Comparison of ENCODE assay signal across 14 cellular contexts in the genomic region with DNA sequence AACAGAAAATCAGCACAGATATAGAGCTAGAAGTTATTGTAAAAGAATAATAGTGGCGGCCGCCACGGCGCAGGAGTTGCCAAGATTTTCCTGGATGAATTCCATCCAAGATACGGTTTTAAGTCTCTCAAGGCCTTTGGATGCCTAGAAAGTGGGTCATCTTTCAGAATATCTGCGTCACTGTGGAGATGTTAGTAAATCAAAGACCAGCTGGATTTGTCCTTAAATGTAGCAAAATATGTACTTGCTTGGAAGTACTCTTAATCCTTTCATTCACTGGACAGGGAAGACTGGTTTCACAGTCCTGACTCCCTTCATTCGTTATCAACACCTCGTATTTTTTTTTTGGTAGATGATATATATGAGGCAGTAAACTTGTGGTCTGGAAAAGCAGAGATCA.
DNase-seq lines count a peak whose midpoint lies in the region; ATAC-seq, FAIRE-seq and TF ChIP-seq lines count a peak whose summit lies in the region.
"Had no signal": no experiment of that assay in that cellular context is flagged by ENCODE, and none has a peak within 500 bp of the region (broad histone marks: within the 10 kb centered on the region; RNA-seq: fewer than 3 reads in every experiment).

No MANE protein-coding gene starts in this region.

- H3K79me2 ChIP-seq in HepG2 (ENCODE audit: insufficient read depth, low read length): no peaks in the 10 kb centered on the region

- POLR2A ChIA-PET in HepG2 (lab: Yijun Ruan, JAX): no interaction called here

- in situ Hi-C loops in HepG2 (cut with HindIII; ENCODE audit: extremely low pct_ligation_motif_present, low pct_unique_long_range_greater_than_20kb): no loop called here

- TF ChIP-seq EP300 in sigmoid colon (IDR thresholded peaks at IDR 0.05) (peak; percentile 69 to 95 (median 84)), HepG2 (IDR thresholded peaks at IDR 0.05; ENCODE audit: low read depth in 2 of 2, low read length in 2 of 2) (no peak), HepG2 (CRISPR knock-in tag; IDR thresholded peaks at IDR 0.05; ENCODE audit: borderline replicate concordance) (no peak)

- no TSS peak for BruUV-seq in HepG2 (replicated peaks; lab: Mats Ljungman, UMichigan)

- no peak overlapping the region for H3K27ac ChIP-seq in body of pancreas
- H3K27ac ChIP-seq in left ventricle myocardium inferior (replicated peaks): peak overlapping the region; percentile 81
- peak overlapping the region; percentile 45 to 85 (median 74) for H3K27ac ChIP-seq in sigmoid colon
- no peak overlapping the region for H3K27ac ChIP-seq in HepG2 (ENCODE audit: extremely low read length, insufficient read depth, low read length)
- H3K27ac ChIP-seq: neural progenitor cell, VCaP had no signal

- no peak overlapping the region for H3K4me2 ChIP-seq in HepG2 (ENCODE audit: low read depth, low read length)
- H3K4me2 ChIP-seq: neural progenitor cell had no signal

- DNase-seq in EH (ENCODE audit: low read depth) (peak; percentile 68), body of pancreas (peak in 2 of 4 donors; percentile 32 to 38), left ventricle myocardium inferior (peak; percentile 62), sigmoid colon (peak; percentile 88), HepG2 (ENCODE audit: low spot score) (no peak), LoVo (ENCODE audit: low spot score) (no peak)
- DNase-seq: activated T-cell treated with anti-CD3 and anti-CD28 coated beads, Interleukin-2, amount 50 U/mL, for 1 hour; CD4-positive, alpha-beta memory T cell; NCI-H2081 treated with DMSO at 0.1 percent for 48 hours had no signal

- H3K27me3 ChIP-seq in body of pancreas (no peaks in the 10 kb centered on the region), left ventricle myocardium inferior (ENCODE audit: low read depth) (no peaks in the 10 kb centered on the region), sigmoid colon (no peaks in the 10 kb centered on the region), HepG2 (ENCODE audit: control insufficient read depth in 1 of 2, insufficient read depth in 2 of 2, low read length in 2 of 2) (no peaks in the 10 kb centered on the region)
- H3K27me3 ChIP-seq: neural progenitor cell had no signal

- no peak overlapping the region for H2AFZ ChIP-seq in HepG2 (ENCODE audit: low read length)
- H2AFZ ChIP-seq: neural progenitor cell had no signal

- ATAC-seq in body of pancreas (peak; percentile 55), HepG2 (no peak), GM18517 (IDR thresholded peaks at IDR 0.05; ENCODE audit: unreplicated experiment) (no peak), GM21390 (IDR thresholded peaks at IDR 0.05; ENCODE audit: unreplicated experiment) (no peak)

- H3K4me1 ChIP-seq in body of pancreas (peaks cover 21% of the 10 kb centered on the region), left ventricle myocardium inferior (peaks cover 50% of the 10 kb centered on the region), sigmoid colon (peaks cover 0 to 55% (median 49%) of the 10 kb centered on the region in 4 donors), HepG2 (ENCODE audit: insufficient read depth, low read length) (no peaks in the 10 kb centered on the region)

- H3K4me3 ChIP-seq in body of pancreas: no peak overlapping the region
- H3K4me3 ChIP-seq in left ventricle myocardium inferior: no peak overlapping the region
- H3K4me3 ChIP-seq in sigmoid colon: no peak overlapping the region
- no peak overlapping the region for H3K4me3 ChIP-seq in HepG2 (replicated peaks in 1 of 3; ENCODE audit: insufficient read depth in 1 of 3, low read depth in 2 of 3, low read length in 3 of 3)
- H3K4me3 ChIP-seq: neural progenitor cell had no signal

- no peak for TF ChIP-seq RAD21 in HepG2 (CRISPR knock-in tag; IDR thresholded peaks at IDR 0.05)

- no peaks in the 10 kb centered on the region for H3K9me3 ChIP-seq in body of pancreas
- no peaks in the 10 kb centered on the region for H3K9me3 ChIP-seq in left ventricle myocardium inferior (replicated peaks)
- H3K9me3 ChIP-seq in sigmoid colon: no peaks in the 10 kb centered on the region
- no peaks in the 10 kb centered on the region for H3K9me3 ChIP-seq in HepG2 (ENCODE audit: low read length)

- WGBS in body of pancreas, 2 donors: 16 to 25% methylated on average over 8 of the region's 8 CpGs
- WGBS in sigmoid colon, 2 donors: 69 to 75% methylated on average over 8 of the region's 8 CpGs
- 89% methylated on average over 8 of the region's 8 CpGs for WGBS in HepG2 (ENCODE audit: low lambda C conversion rate)

- CTCF ChIA-PET in HepG2 (lab: Yijun Ruan, JAX; ENCODE audit: low intra/inter-chr PET ratio, low total read pairs): no interaction called here

- intact Hi-C loops in body of pancreas (cut with DNase I): no loop called here
- intact Hi-C loops in left ventricle myocardium inferior (cut with micrococcal nuclease): no loop called here
- intact Hi-C loops in sigmoid colon (cut with DNase I): loop anchor here (1.0 to 10.0 kb wide), 3 partner anchors 40 to 294 kb away; no protein-coding TSS in a partner anchor
- intact Hi-C loops in HepG2 (cut with micrococcal nuclease; ENCODE audit: unreplicated experiment): no loop called here

- no peaks in the 10 kb centered on the region for H4K20me1 ChIP-seq in HepG2 (ENCODE audit: insufficient read depth, low read length)

- TF ChIP-seq POLR2A in body of pancreas (IDR thresholded peaks at IDR 0.05) (no peak), sigmoid colon (IDR thresholded peaks at IDR 0.05) (no peak), HepG2 (IDR thresholded peaks at IDR 0.05; ENCODE audit: insufficient read depth in 1 of 2, low read depth in 2 of 2, low read length in 2 of 2) (no peak)

- no peak for FAIRE-seq in HepG2 (lab: Jason Lieb, UNC)
- FAIRE-seq: RCC 7860 had no signal

- TF ChIP-seq CTCF in body of pancreas (IDR thresholded peaks at IDR 0.05) (no peak), left ventricle myocardium inferior (IDR thresholded peaks at IDR 0.05; ENCODE audit: borderline replicate concordance) (no peak), sigmoid colon (IDR thresholded peaks at IDR 0.05) (no peak), HepG2 (CRISPR knock-in tag; IDR thresholded peaks at IDR 0.05) (no peak)

- H3K36me3 ChIP-seq in body of pancreas (replicated peaks in 1 of 2; ENCODE audit: insufficient read depth in 1 of 2, low read depth in 2 of 2) (no peaks in the 10 kb centered on the region), left ventricle myocardium inferior (no peaks in the 10 kb centered on the region), sigmoid colon (no peaks in the 10 kb centered on the region), HepG2 (replicated peaks in 1 of 2; ENCODE audit: control insufficient read depth in 1 of 2, insufficient read depth in 2 of 2, low read length in 2 of 2) (no peaks in the 10 kb centered on the region; a peak in 1 of 5 replicates)
- H3K36me3 ChIP-seq: neural progenitor cell had no signal

- no peak overlapping the region for H3K9ac ChIP-seq in HepG2 (ENCODE audit: insufficient read depth, low read depth, low read length)
- H3K9ac ChIP-seq: neural progenitor cell had no signal

TF ChIP-seq in HepG2, 621 proteins besides CTCF, POLR2A, EP300 and RAD21 (continues in another document):
- TF ChIP-seq NFE2 (CRISPR knock-in tag; IDR thresholded peaks at IDR 0.05) (no peak), ZNF468 (CRISPR knock-in tag; IDR thresholded peaks at IDR 0.05) (no peak), DMAP1 (CRISPR knock-in tag; IDR thresholded peaks at IDR 0.05) (no peak), TOPORS (CRISPR knock-in tag; IDR thresholded peaks at IDR 0.05) (no peak)
- TF ChIP-seq, protein P1, sequence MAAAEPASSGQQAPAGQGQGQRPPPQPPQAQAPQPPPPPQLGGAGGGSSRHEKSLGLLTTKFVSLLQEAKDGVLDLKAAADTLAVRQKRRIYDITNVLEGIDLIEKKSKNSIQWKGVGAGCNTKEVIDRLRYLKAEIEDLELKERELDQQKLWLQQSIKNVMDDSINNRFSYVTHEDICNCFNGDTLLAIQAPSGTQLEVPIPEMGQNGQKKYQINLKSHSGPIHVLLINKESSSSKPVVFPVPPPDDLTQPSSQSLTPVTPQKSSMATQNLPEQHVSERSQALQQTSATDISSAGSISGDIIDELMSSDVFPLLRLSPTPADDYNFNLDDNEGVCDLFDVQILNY (CRISPR knock-in tag; conservative IDR thresholded peaks at IDR 0.05): no peak
- TF ChIP-seq, protein P2, sequence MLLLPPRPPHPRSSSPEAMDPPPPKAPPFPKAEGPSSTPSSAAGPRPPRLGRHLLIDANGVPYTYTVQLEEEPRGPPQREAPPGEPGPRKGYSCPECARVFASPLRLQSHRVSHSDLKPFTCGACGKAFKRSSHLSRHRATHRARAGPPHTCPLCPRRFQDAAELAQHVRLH (CRISPR knock-in tag; IDR thresholded peaks at IDR 0.05; ENCODE audit: borderline replicate concordance, low read depth): no peak
- TF ChIP-seq, protein P3, sequence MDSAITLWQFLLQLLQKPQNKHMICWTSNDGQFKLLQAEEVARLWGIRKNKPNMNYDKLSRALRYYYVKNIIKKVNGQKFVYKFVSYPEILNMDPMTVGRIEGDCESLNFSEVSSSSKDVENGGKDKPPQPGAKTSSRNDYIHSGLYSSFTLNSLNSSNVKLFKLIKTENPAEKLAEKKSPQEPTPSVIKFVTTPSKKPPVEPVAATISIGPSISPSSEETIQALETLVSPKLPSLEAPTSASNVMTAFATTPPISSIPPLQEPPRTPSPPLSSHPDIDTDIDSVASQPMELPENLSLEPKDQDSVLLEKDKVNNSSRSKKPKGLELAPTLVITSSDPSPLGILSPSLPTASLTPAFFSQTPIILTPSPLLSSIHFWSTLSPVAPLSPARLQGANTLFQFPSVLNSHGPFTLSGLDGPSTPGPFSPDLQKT (CRISPR knock-in tag; IDR thresholded peaks at IDR 0.05; ENCODE audit: borderline replicate concordance): no peak

Comparison
In these comparisons a context has a peak if more than half of its experiments do, and no peak if none do; other contexts are left out.
1. DNase-seq: peak in EH (single experiment), left ventricle myocardium inferior (single experiment) and sigmoid colon (single experiment); none in HepG2 (single experiment) and LoVo (single experiment).
2. H3K27ac ChIP-seq: peak in left ventricle myocardium inferior (single experiment) and sigmoid colon (4 of 4); none in body of pancreas (0 of 4) and HepG2 (single experiment).